In genomic region chr10:97865488-97865887, GRCh38 we compare ENCODE assay signal across 17 cellular contexts. TPM values are rescaled to one million over a fixed set of nuclear protein-coding genes. Genes with fewer than 3 reads are reported as not detected.
DNase-seq lines count a peak whose midpoint lies in the region; ATAC-seq, FAIRE-seq and TF ChIP-seq lines count a peak whose summit lies in the region.
"Had no signal": no experiment of that assay in that cellular context is flagged by ENCODE, and none has a peak within 500 bp of the region (broad histone marks: within the 10 kb centered on the region; RNA-seq: fewer than 3 reads in every experiment).

No MANE protein-coding gene starts in this region.

- H3K27ac Mint-ChIP-seq in neural crest cell (ENCODE audit: unreplicated experiment): peak overlapping the region; percentile 57
- H3K27ac Mint-ChIP-seq: CD8-positive, alpha-beta T cell; IgD-negative memory B cell had no signal

- H3K36me3 Mint-ChIP-seq in neural crest cell (ENCODE audit: low read depth): no peaks in the 10 kb centered on the region
- H3K36me3 Mint-ChIP-seq: IgD-negative memory B cell had no signal

- no peaks in the 10 kb centered on the region for H3K9me3 Mint-ChIP-seq in neural crest cell
- H3K9me3 Mint-ChIP-seq: CD8-positive, alpha-beta T cell; IgD-negative memory B cell had no signal

- peaks cover 33% of the 10 kb centered on the region for H3K27me3 Mint-ChIP-seq in neural crest cell (ENCODE audit: low read depth)

- H3K4me3 Mint-ChIP-seq in neural crest cell: no peak overlapping the region
- H3K4me3 Mint-ChIP-seq: CD8-positive, alpha-beta T cell; IgD-negative memory B cell had no signal

- TF ChIP-seq CTCF in neural crest cell (conservative IDR thresholded peaks at IDR 0.05): no peak

- H3K4me1 Mint-ChIP-seq in neural crest cell: no peaks in the 10 kb centered on the region

- DNase-seq in EH (ENCODE audit: low read depth) (peak; percentile 6), M059J (ENCODE audit: low read depth) (peak; percentile 22), neural crest cell (ENCODE audit: low read depth, low spot score) (no peak), urothelium cell line (ENCODE audit: low spot score) (peak; percentile 26), NCI-H526 (lab: John Stamatoyannopoulos, UW) (no peak)
- DNase-seq in stimulated activated naive CD4-positive, alpha-beta T cell treated with Interleukin-2 at 50 U/mL for 16 hours (lab: John Stamatoyannopoulos, UW): no peak
- DNase-seq: BE2C; CD8-positive, alpha-beta T cell; COR-L47; DMS153 had no signal

- no peak for FAIRE-seq in urothelium cell line (lab: Jason Lieb, UNC)
- FAIRE-seq: A549, D721Med, GM12878, GM18507 had no signal

- no peak for ATAC-seq in HG03432 (IDR thresholded peaks at IDR 0.05; ENCODE audit: unreplicated experiment)
- ATAC-seq: A549; CD8-positive, alpha-beta T cell; GM12878 had no signal

RNA-seq across cellular contexts. Expression of gene GOLGA7B, which starts 15.8 kb away (rescaled TPM):
- total RNA-seq in M059J (2014; rRNA removed; shearing (Covaris generic)): not detected in 2 replicates
- 0.30 and 0.36 TPM in 2 replicates for total RNA-seq in neural crest cell
- total RNA-seq: G401, GM12878 had no signal

Comparison
In these comparisons a context has a peak if more than half of its experiments do, and no peak if none do; other contexts are left out.
1. DNase-seq: peak in EH (single experiment), M059J (single experiment) and urothelium cell line (single experiment); none in neural crest cell (single experiment), stimulated activated naive CD4-positive, alpha-beta T cell treated with Interleukin-2 at 50 U/mL for 16 hours (single experiment) and NCI-H526 (0 of 2).